ENCODE assay signal across 3 cellular contexts in genomic region chr12:118109088-118109487, GRCh38.
TF ChIP-seq lines count a peak whose summit lies in the region.

No MANE protein-coding gene starts in this region.

TF ChIP-seq in HepG2, 621 proteins besides CTCF, POLR2A, EP300 and RAD21:
- TF ChIP-seq TCF7L2 (IDR thresholded peaks at IDR 0.05; ENCODE audit: low read depth, low read length) = no peak
- peak; percentile 84 for TF ChIP-seq MIER2 (CRISPR knock-in tag; IDR thresholded peaks at IDR 0.05)
- TF ChIP-seq, protein P1, sequence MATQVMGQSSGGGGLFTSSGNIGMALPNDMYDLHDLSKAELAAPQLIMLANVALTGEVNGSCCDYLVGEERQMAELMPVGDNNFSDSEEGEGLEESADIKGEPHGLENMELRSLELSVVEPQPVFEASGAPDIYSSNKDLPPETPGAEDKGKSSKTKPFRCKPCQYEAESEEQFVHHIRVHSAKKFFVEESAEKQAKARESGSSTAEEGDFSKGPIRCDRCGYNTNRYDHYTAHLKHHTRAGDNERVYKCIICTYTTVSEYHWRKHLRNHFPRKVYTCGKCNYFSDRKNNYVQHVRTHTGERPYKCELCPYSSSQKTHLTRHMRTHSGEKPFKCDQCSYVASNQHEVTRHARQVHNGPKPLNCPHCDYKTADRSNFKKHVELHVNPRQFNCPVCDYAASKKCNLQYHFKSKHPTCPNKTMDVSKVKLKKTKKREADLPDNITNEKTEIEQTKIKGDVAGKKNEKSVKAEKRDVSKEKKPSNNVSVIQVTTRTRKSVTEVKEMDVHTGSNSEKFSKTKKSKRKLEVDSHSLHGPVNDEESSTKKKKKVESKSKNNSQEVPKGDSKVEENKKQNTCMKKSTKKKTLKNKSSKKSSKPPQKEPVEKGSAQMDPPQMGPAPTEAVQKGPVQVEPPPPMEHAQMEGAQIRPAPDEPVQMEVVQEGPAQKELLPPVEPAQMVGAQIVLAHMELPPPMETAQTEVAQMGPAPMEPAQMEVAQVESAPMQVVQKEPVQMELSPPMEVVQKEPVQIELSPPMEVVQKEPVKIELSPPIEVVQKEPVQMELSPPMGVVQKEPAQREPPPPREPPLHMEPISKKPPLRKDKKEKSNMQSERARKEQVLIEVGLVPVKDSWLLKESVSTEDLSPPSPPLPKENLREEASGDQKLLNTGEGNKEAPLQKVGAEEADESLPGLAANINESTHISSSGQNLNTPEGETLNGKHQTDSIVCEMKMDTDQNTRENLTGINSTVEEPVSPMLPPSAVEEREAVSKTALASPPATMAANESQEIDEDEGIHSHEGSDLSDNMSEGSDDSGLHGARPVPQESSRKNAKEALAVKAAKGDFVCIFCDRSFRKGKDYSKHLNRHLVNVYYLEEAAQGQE (IDR thresholded peaks at IDR 0.05; ENCODE audit: borderline replicate concordance in 1 of 2, low read depth in 1 of 2, low read length in 2 of 2) = peak; percentile 24 to 88

TF ChIP-seq in PFSK-1, 5 proteins besides CTCF, POLR2A, EP300 and RAD21:
- TF ChIP-seq, protein P1 (IDR thresholded peaks at IDR 0.05; ENCODE audit: insufficient read depth in 1 of 2, low read depth in 2 of 2, low read length in 2 of 2) = peak; percentile 22 to 81; a peak in 2 of 4 replicates
- TF ChIP-seq POLR2AphosphoS5 (IDR thresholded peaks at IDR 0.05; ENCODE audit: low read depth, low read length) (no peak), FOXP2 (optimal IDR thresholded peaks at IDR 0.05; ENCODE audit: borderline replicate concordance, extremely low read depth, extremely low read length, insufficient read depth) (no peak)

TF ChIP-seq in GM12878, 131 proteins besides CTCF, POLR2A, EP300 and RAD21:
- TF ChIP-seq, protein P1 (IDR thresholded peaks at IDR 0.05; ENCODE audit: low read depth, low read length) = peak; percentile 71
- TF ChIP-seq RBBP5 (conservative IDR thresholded peaks at IDR 0.05) = no peak
